8 cellular contexts compared by ENCODE assay signal in genomic region chr2:95992520-95993272, GRCh38. TPM values are rescaled to one million over a fixed set of nuclear protein-coding genes. Genes with fewer than 3 reads are reported as not detected.
DNase-seq lines count a peak whose midpoint lies in the region; ATAC-seq and TF ChIP-seq lines count a peak whose summit lies in the region.
"Not testable (repeated sequence)": the region's sequence is repeated elsewhere in the genome, so short reads cannot be mapped to it uniquely, and the experiment has no call there.

No MANE protein-coding gene starts in this region.

- not testable (repeated sequence) for H3K36me3 ChIP-seq in CD8-positive, alpha-beta memory T cell (ENCODE audit: insufficient read depth, low read length)

- not testable (repeated sequence) for H3K27me3 ChIP-seq in CD8-positive, alpha-beta memory T cell (ENCODE audit: insufficient read depth, low read length, poor library complexity, severe bottlenecking)

- not testable (repeated sequence) for H3K4me1 Mint-ChIP-seq in CD8-positive, alpha-beta memory T cell; T-helper 2 cell treated with Interferon-gamma antibody and Interleukin-4, amounts not matched to agents 5 μg/mL and 100 μg/mL, for 36 hours (ENCODE audit: low read depth); naive B cell
- H3K4me1 Mint-ChIP-seq in stimulated activated naive B cell treated with anti-CD40 and anti-IgM and Interleukin-4, amounts not matched to agents 10 μg/mL and 1 μg/mL and 100 μg/mL, for 72 hours: peaks cover 5 to 11% of the 10 kb centered on the region in 2 donors

- not testable (repeated sequence) for H3K9me3 Mint-ChIP-seq in CD8-positive, alpha-beta memory T cell; T-helper 2 cell treated with Interferon-gamma antibody and Interleukin-4, amounts not matched to agents 5 μg/mL and 100 μg/mL, for 36 hours; naive B cell; stimulated activated naive B cell treated with anti-CD40 and anti-IgM and Interleukin-4, amounts not matched to agents 10 μg/mL and 1 μg/mL and 100 μg/mL, for 72 hours

- H3K27me3 Mint-ChIP-seq in CD8-positive, alpha-beta memory T cell: peaks cover 5 to 23% of the 10 kb centered on the region in 2 donors
- peaks cover 23% of the 10 kb centered on the region for H3K27me3 Mint-ChIP-seq in T-helper 2 cell treated with Interferon-gamma antibody and Interleukin-4, amounts not matched to agents 5 μg/mL and 100 μg/mL, for 36 hours (ENCODE audit: low read depth)
- H3K27me3 Mint-ChIP-seq in naive B cell: peaks cover 5 to 24% (median 20%) of the 10 kb centered on the region in 3 donors
- H3K27me3 Mint-ChIP-seq in stimulated activated naive B cell treated with anti-CD40 and anti-IgM and Interleukin-4, amounts not matched to agents 10 μg/mL and 1 μg/mL and 100 μg/mL, for 72 hours: peaks cover 12 to 17% of the 10 kb centered on the region in 2 donors

- POLR2A ChIA-PET in CD8-positive, alpha-beta memory T cell (lab: Charles Lee): interaction anchor here (1.0 to 1.1 kb wide), 3 partner anchors 165 to 182 kb away, joined by 3 to 5 read pairs (median 5); no protein-coding TSS in a partner anchor

- peak overlapping the region; percentile 86 to 96 (median 94) for H3K27ac Mint-ChIP-seq in CD8-positive, alpha-beta memory T cell
- peak overlapping the region; percentile 92 for H3K27ac Mint-ChIP-seq in T-helper 2 cell treated with Interferon-gamma antibody and Interleukin-4, amounts not matched to agents 5 μg/mL and 100 μg/mL, for 36 hours
- H3K27ac Mint-ChIP-seq in naive B cell: peak overlapping the region; percentile 90 to 97 (median 94)
- H3K27ac Mint-ChIP-seq in stimulated activated naive B cell treated with anti-CD40 and anti-IgM and Interleukin-4, amounts not matched to agents 10 μg/mL and 1 μg/mL and 100 μg/mL, for 72 hours: peak overlapping the region; percentile 86

- ATAC-seq in GM21367 (IDR thresholded peaks at IDR 0.05; ENCODE audit: unreplicated experiment): peak; percentile 54
- ATAC-seq in naive B cell (ENCODE audit: low read depth in 2 of 2): peak; percentile 48 to 53
- ATAC-seq in stimulated activated naive B cell treated with anti-CD40 and anti-IgM and Interleukin-4, amounts not matched to agents 10 μg/mL and 1 μg/mL and 100 μg/mL, for 72 hours (replicated peaks): peak; percentile 65 to 66

- peak overlapping the region; percentile 70 for H3K4me3 ChIP-seq in CD8-positive, alpha-beta memory T cell (ENCODE audit: low read length)
- H3K4me3 ChIP-seq in astrocyte of the cerebellum (ENCODE audit: low read depth, low read length): peak overlapping the region; percentile 54

- H3K36me3 Mint-ChIP-seq in CD8-positive, alpha-beta memory T cell; T-helper 2 cell treated with Interferon-gamma antibody and Interleukin-4, amounts not matched to agents 5 μg/mL and 100 μg/mL, for 36 hours (ENCODE audit: low read depth); naive B cell; stimulated activated naive B cell treated with anti-CD40 and anti-IgM and Interleukin-4, amounts not matched to agents 10 μg/mL and 1 μg/mL and 100 μg/mL, for 72 hours: not testable (repeated sequence)

- peak overlapping the region; percentile 90 to 98 (median 93) for H3K4me3 Mint-ChIP-seq in CD8-positive, alpha-beta memory T cell
- H3K4me3 Mint-ChIP-seq in T-helper 2 cell treated with Interferon-gamma antibody and Interleukin-4, amounts not matched to agents 5 μg/mL and 100 μg/mL, for 36 hours: peak overlapping the region; percentile 83
- peak overlapping the region; percentile 82 to 97 (median 95) for H3K4me3 Mint-ChIP-seq in naive B cell
- H3K4me3 Mint-ChIP-seq in stimulated activated naive B cell treated with anti-CD40 and anti-IgM and Interleukin-4, amounts not matched to agents 10 μg/mL and 1 μg/mL and 100 μg/mL, for 72 hours: peak overlapping the region; percentile 90 to 91

- not testable (repeated sequence) for H3K9me3 ChIP-seq in CD8-positive, alpha-beta memory T cell (ENCODE audit: low read length)

- CTCF ChIA-PET in CD8-positive, alpha-beta memory T cell (lab: Charles Lee): interaction anchor here (0.8 to 2.9 kb wide), 13 partner anchors 16 to 561 kb away, joined by 3 to 17 read pairs (median 5); partner anchors contain the start of genes ADRA2B, ASTL and STARD7

- H3K4me1 ChIP-seq in CD8-positive, alpha-beta memory T cell (ENCODE audit: insufficient read depth, low read length): not testable (repeated sequence)

- DNase-seq in CD8-positive, alpha-beta memory T cell: peak; percentile 15 to 70 (median 67)
- DNase-seq in HK-2 (ENCODE audit: unreplicated experiment) (peak; percentile 45), astrocyte of the cerebellum (ENCODE audit: low read depth) (peak; percentile 9), glomerular endothelial cell (ENCODE audit: extremely low read depth, low read depth, low spot score) (peak; percentile 1), naive B cell (peak; percentile 67)
- peak; percentile 42 for DNase-seq in T-helper 2 cell treated with Interferon-gamma antibody and Interleukin-4, amounts not matched to agents 5 μg/mL and 100 μg/mL, for 36 hours (ENCODE audit: low spot score)
- peak; percentile 46 for DNase-seq in stimulated activated naive B cell treated with anti-CD40 and anti-IgM and Interleukin-4, amounts not matched to agents 10 μg/mL and 1 μg/mL and 100 μg/mL, for 72 hours

- in situ Hi-C loops in astrocyte of the cerebellum (cut with HindIII; ENCODE audit: low sequenced_read_pairs): not testable (repeated sequence)

- peak overlapping the region; percentile 38 for H3K27ac ChIP-seq in CD8-positive, alpha-beta memory T cell (ENCODE audit: low read depth, low read length)

- TF ChIP-seq CTCF in astrocyte of the cerebellum (IDR thresholded peaks at IDR 0.05; ENCODE audit: low read depth, low read length, missing control alignments): peak; percentile 66

RNA-seq across cellular contexts. Expression of gene ANKRD36C, which starts 1.1 kb away (rescaled TPM):
- total RNA-seq in CD8-positive, alpha-beta memory T cell: 10 to 100 TPM; 26.6 to 29.8 TPM
- polyA plus RNA-seq in CD8-positive, alpha-beta memory T cell: 22.7 TPM
- 15.8 and 38.4 TPM in 2 replicates for total RNA-seq in glomerular endothelial cell
- polyA plus RNA-seq in naive B cell (ENCODE audit: low read depth in 6 of 6): 10 to 100 TPM in 5 of 6 donors, 1 to 10 TPM in 1; 4.7 to 30.1 (median 15.4) TPM

RNA-seq across cellular contexts. Expression of gene GPAT2, which starts 42.0 kb away (rescaled TPM):
- 10 to 100 TPM; 33.6 to 36.2 TPM for total RNA-seq in CD8-positive, alpha-beta memory T cell
- 8.9 TPM for polyA plus RNA-seq in CD8-positive, alpha-beta memory T cell
- total RNA-seq in glomerular endothelial cell: 4.2 and 5.7 TPM in 2 replicates
- polyA plus RNA-seq in naive B cell (ENCODE audit: low read depth in 6 of 6): 10 to 100 TPM in 1 of 6 donors, 1 to 10 TPM in 5; 1.2 to 28.4 (median 2.1) TPM

Comparison
In these comparisons a context has a peak if more than half of its experiments do, and no peak if none do; other contexts are left out.
1. Peak in every context shown above with its lines: DNase-seq, ATAC-seq, H3K4me3 ChIP-seq and H3K27ac ChIP-seq.
2. DNase-seq: peak in every context shown above with its lines; median percentile 67 in CD8-positive, alpha-beta memory T cell; 67 in naive B cell; 46 in stimulated activated naive B cell treated with anti-CD40 and anti-IgM and Interleukin-4, amounts not matched to agents 10 μg/mL and 1 μg/mL and 100 μg/mL, for 72 hours; 45 in HK-2; 42 in T-helper 2 cell treated with Interferon-gamma antibody and Interleukin-4, amounts not matched to agents 5 μg/mL and 100 μg/mL, for 36 hours; 9 in astrocyte of the cerebellum; 1 in glomerular endothelial cell.